Comparison of ENCODE assay signal across 8 cellular contexts in the genomic region with DNA sequence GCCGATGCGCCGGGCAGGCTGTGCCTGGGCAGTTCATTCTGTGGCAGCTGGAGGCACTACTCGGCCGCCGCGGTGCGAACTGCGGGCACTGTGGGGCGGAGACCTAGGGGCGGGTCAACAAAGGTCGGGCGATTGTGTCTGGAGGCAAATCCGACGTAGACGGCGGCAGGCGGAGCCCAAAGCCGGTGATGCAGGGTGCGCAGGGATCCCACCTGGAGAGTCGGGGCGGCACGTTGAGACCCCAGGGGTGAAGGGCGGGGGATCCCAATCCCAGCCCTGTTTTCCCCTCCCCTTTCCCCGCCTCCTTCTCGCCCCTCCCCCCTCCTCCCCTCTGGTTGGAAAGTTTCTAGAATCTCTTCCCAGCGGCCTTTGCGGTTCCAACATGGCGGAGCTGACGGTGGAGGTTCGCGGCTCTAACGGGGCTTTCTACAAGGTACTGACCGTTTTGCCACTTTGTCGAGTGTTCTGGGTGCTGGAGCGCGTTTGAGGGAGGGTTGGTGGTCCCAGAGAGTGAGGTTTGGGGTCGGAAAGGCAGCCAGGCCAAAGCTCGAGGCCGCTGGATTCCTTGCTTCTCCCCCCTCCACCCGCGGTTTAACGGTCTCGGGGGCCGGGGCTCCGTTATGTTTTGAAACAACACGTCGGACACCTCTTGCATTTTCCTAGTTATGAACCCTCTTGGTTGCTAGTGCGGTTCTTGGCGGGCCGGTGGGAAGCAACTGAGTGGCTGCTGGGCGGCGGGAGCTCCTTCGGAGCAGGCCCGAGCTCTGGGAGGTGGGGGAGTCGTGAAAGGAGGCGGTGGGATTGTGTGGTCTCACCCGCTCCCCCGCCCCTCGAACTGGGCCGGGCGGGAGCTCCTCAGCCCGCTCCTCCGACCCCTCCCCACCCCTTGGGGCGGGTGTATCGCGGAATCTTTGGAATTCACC. TPM values are rescaled to one million over a fixed set of nuclear protein-coding genes. Genes with fewer than 3 reads are reported as not detected.
A peak's percentile ranks its signal among the peaks of the same experiment; 100 is the strongest.
DNase-seq lines count a peak whose midpoint lies in the region; ATAC-seq, FAIRE-seq and TF ChIP-seq lines count a peak whose summit lies in the region.

TSS of gene FXR1 (plus strand) at position 367 of the 923 bp plus-strand sequence. CDS start at position 383, 16 bp downstream.

- H3K27ac ChIP-seq in adipose tissue (ENCODE audit: low read depth, low read length) (no peak within 1 kb of the TSS), heart right ventricle (peak within 1 kb of the TSS; percentile 83 to 97 (median 91))

- DNase-seq in GM12891 (ENCODE audit: insufficient read length, low spot score) (peak; percentile 62), NCI-H1436 (lab: John Stamatoyannopoulos, UW) (peak; percentile 90), T follicular helper cell (ENCODE audit: low read depth) (peak; percentile 83), heart right ventricle (peak; percentile 89), progenitor cell of endocrine pancreas (ENCODE audit: low spot score, unreplicated experiment) (peak; percentile 92), ureter (ENCODE audit: low spot score) (peak; percentile 91)

- H3K27me3 Mint-ChIP-seq in progenitor cell of endocrine pancreas, result no peaks in the 10 kb centered on the region

- peak; percentile 99 for ATAC-seq in HG02840 (IDR thresholded peaks at IDR 0.05; ENCODE audit: low FRiP score, unreplicated experiment)
- peak; percentile 97 to 99 (median 99) for ATAC-seq in heart right ventricle

- H3K9me3 Mint-ChIP-seq in progenitor cell of endocrine pancreas (ENCODE audit: low read depth), result no peaks in the 10 kb centered on the region

- H3K9me3 ChIP-seq in heart right ventricle, result no peaks in the 10 kb centered on the region

- TF ChIP-seq CTCF in heart right ventricle (IDR thresholded peaks at IDR 0.05), result peak; percentile 60 to 93 (median 82)
- TF ChIP-seq CTCF in progenitor cell of endocrine pancreas (IDR thresholded peaks at IDR 0.05; ENCODE audit: unreplicated experiment), result peak; percentile 67

- FAIRE-seq in GM12891 (lab: Jason Lieb, UNC), result peak; percentile 94

- H3K4me3 Mint-ChIP-seq in progenitor cell of endocrine pancreas (ENCODE audit: low read depth), result peak within 1 kb of the TSS; percentile 98

- peak within 1 kb of the TSS; percentile 99 for H3K27ac Mint-ChIP-seq in progenitor cell of endocrine pancreas

- peaks cover 0 to 25% (median 0%) of the 10 kb centered on the region in 9 donors for H3K36me3 ChIP-seq in heart right ventricle

- peak; percentile 89 for TF ChIP-seq POLR2A in GM12891 (IDR thresholded peaks at IDR 0.05; ENCODE audit: low read depth, low read length)

- WGBS in adipose tissue, 3 donors, result 0% methylated on average over 62 to 67 of the region's 67 CpGs
- WGBS in heart right ventricle, 2 donors, result 0% methylated on average over 66 to 67 of the region's 67 CpGs

- H3K27me3 ChIP-seq in heart right ventricle, result no peaks in the 10 kb centered on the region

- H3K4me1 Mint-ChIP-seq in progenitor cell of endocrine pancreas (ENCODE audit: low read depth), result peaks cover 23% of the 10 kb centered on the region

- intact Hi-C loops in heart right ventricle (cut with DNase I), result loop anchor here in 3 of 10 donors (2.0 to 5.0 kb wide), 6 partner anchors 40 to 108 kb away; partner anchors contain the start of gene DNAJC19 (in 2 of the 3)

- H3K4me3 ChIP-seq in heart right ventricle, result peak within 1 kb of the TSS; percentile 54 to 100 (median 90)

- H3K36me3 Mint-ChIP-seq in progenitor cell of endocrine pancreas (ENCODE audit: insufficient read depth), result peaks cover 11% of the 10 kb centered on the region

- H3K4me1 ChIP-seq in heart right ventricle, result peaks cover 0 to 40% (median 34%) of the 10 kb centered on the region in 9 donors

TF ChIP-seq in GM12891, 5 proteins besides CTCF, POLR2A, EP300 and RAD21:
- no peak for TF ChIP-seq SPI1 (IDR thresholded peaks at IDR 0.05; ENCODE audit: low read depth, low read length)
- TF ChIP-seq POU2F2 (IDR thresholded peaks at IDR 0.05; ENCODE audit: low read depth, low read length), result no peak; the same call in 1 of the 2 replicates
- no peak for TF ChIP-seq PAX5 (IDR thresholded peaks at IDR 0.05; ENCODE audit: insufficient read depth, low read length, severe bottlenecking)
- peak; percentile 89 for TF ChIP-seq POLR2AphosphoS5 (IDR thresholded peaks at IDR 0.05; ENCODE audit: low read depth, low read length)
- TF ChIP-seq TAF1 (IDR thresholded peaks at IDR 0.05; ENCODE audit: low read depth, low read length), result peak; percentile 95

RNA-seq across cellular contexts. Expression of gene FXR1, which starts in this region (rescaled TPM):
- 117 TPM for polyA plus RNA-seq in GM12891 (2012; ENCODE audit: low read depth, missing spikeins)
- polyA plus RNA-seq in adipose tissue (10 to 100 TPM; 51.5 to 74.0 (median 66.4) TPM), heart right ventricle (100 to 1,000 TPM in 1 of 2 donors, 10 to 100 TPM in 1; 69.6 to 123 TPM)
- total RNA-seq in heart right ventricle (100 to 1,000 TPM; 196 to 314 (median 274) TPM), progenitor cell of endocrine pancreas (213 and 216 TPM in 2 replicates), ureter (120 TPM)
